In the genomic region with DNA sequence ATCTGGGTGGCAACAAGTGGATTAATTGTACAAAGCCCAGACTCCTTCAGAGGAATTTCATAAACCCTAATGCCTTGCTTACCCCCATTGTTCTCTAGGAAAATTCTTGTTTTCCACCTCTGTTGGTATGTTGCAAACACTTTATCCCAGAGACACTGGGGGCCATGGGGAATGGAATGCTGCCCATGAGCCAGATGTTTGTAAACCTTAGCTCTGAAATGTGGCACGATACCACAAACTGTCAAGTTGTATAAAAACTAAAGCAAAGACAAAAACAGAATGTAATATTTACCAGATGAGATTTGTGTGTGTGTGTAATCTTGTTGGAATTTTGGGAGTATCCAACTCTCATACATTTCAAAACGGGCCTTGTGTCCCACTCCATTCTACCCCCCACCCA, we compare ENCODE assay signal across 2 cellular contexts.
TF ChIP-seq lines count a peak whose summit lies in the region.

No MANE protein-coding gene starts in this region.

TF ChIP-seq in SK-N-SH, 30 proteins besides CTCF, POLR2A, EP300 and RAD21 (continued from another document):
- no peak for TF ChIP-seq TEAD4 (IDR thresholded peaks at IDR 0.05; ENCODE audit: borderline replicate concordance, insufficient read depth)
- no peak for TF ChIP-seq MEF2A (IDR thresholded peaks at IDR 0.05; ENCODE audit: borderline replicate concordance, low read depth)
- TF ChIP-seq JUND (IDR thresholded peaks at IDR 0.05) = no peak

TF ChIP-seq in SK-N-SH treated with all-trans-retinoic acid at 6 μM for 48 hours, 23 proteins besides CTCF, POLR2A, EP300 and RAD21 (continued from another document):
- TF ChIP-seq ZNF565 (CRISPR knock-in tag; conservative IDR thresholded peaks at IDR 0.05; ENCODE audit: low read depth) (no peak), ESRRG (CRISPR knock-in tag; IDR thresholded peaks at IDR 0.05) (no peak), POU6F1 (CRISPR knock-in tag; IDR thresholded peaks at IDR 0.05; ENCODE audit: borderline replicate concordance, low read depth) (no peak), ZNF8 (CRISPR knock-in tag; IDR thresholded peaks at IDR 0.05) (no peak), TOX (CRISPR knock-in tag; IDR thresholded peaks at IDR 0.05; ENCODE audit: borderline replicate concordance) (no peak), ZC3H10 (CRISPR knock-in tag; IDR thresholded peaks at IDR 0.05) (no peak), BACH2 (CRISPR knock-in tag; IDR thresholded peaks at IDR 0.05; ENCODE audit: borderline replicate concordance) (no peak)
